Comparison of ENCODE assay signal across 13 cellular contexts in the genomic region with DNA sequence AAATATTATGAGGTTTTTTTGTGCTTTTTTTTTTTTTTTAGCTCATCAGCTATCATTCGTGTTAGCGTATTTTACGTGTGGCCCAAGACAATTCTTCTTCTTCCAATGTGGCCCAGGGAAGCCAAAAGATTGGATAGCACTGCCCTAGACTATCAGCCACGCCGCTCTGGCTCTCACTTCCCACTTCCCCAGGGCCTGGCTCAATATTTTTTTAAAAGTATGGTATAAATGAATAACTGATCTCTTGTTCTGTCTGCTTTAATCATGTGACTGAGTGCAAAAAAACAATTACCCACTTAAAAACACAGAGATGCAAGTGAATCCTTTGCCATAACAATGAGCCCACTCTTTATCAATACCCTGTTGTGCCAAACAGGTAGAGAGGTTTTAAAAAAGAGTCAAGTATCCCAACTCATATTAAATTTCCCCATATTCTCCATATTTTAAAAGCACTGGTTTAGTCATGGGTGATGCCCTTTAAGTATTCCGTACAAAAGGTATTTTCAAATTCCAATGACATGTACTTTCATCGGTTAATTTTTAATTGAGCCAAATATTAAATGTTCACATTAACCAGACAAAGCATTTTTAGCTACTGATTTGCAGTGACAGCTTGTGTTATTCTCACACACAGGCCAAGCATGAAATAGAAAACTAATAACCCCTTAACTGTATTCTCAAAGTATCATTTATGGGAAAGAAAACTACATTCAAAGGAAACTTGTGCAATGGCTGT. TPM values are rescaled to one million over a fixed set of nuclear protein-coding genes. Genes with fewer than 3 reads are reported as not detected.
DNase-seq lines count a peak whose midpoint lies in the region; ATAC-seq, FAIRE-seq and TF ChIP-seq lines count a peak whose summit lies in the region.
"Had no signal": no experiment of that assay in that cellular context is flagged by ENCODE, and none has a peak within 500 bp of the region (broad histone marks: within the 10 kb centered on the region; RNA-seq: fewer than 3 reads in every experiment).

No MANE protein-coding gene starts in this region.

- 94% methylated on average over 4 of the region's 7 CpGs for WGBS in GM12878 (ENCODE audit: insufficient coverage, insufficient replicate concordance, low lambda C conversion rate, missing lambda C conversion rate)

- BruUV-seq in GM12878 (replicated peaks; lab: Mats Ljungman, UMichigan) = no TSS peak

- TF ChIP-seq POLR2A in GM12878 (IDR thresholded peaks at IDR 0.05; ENCODE audit: low read depth, low read length) = no peak

- no peak for TF ChIP-seq CTCF in GM12878 (IDR thresholded peaks at IDR 0.05 in 2 of 3, conservative IDR thresholded peaks at IDR 0.05 in 1 of 3; ENCODE audit: control insufficient read depth in 2 of 3, extremely low read depth in 1 of 3, insufficient read depth in 1 of 3, low read depth in 3 of 3, low read length in 3 of 3)
- no peak for TF ChIP-seq CTCF in nephron (IDR thresholded peaks at IDR 0.05; ENCODE audit: unreplicated experiment in 3 of 3)
- no peak for TF ChIP-seq CTCF in mucosa of descending colon (IDR thresholded peaks at IDR 0.05)

- H3K27ac Mint-ChIP-seq in CD8-positive, alpha-beta memory T cell = peak overlapping the region in 6 of 8 donors; percentile 48 to 93 (median 70)
- peak overlapping the region; percentile 79 to 92 (median 82) for H3K27ac Mint-ChIP-seq in nephron
- H3K27ac Mint-ChIP-seq: CD14-positive monocyte had no signal

- RAD21 ChIA-PET in GM12878 (lab: Charles Lee; ENCODE audit: unreplicated experiment) = interaction anchor here (0.6 to 3.5 kb wide), 14 partner anchors 11 to 290 kb away, joined by 3 to 28 read pairs (median 4); partner anchors contain the start of gene BCL2

- no peaks in the 10 kb centered on the region; a peak in 2 of 22 replicates for H3K9me3 ChIP-seq in BLaER1 treated with 17β-estradiol and CSF1 and Interleukin-3, amounts not matched to agents 10 nM and 100 nM (replicated peaks in 1 of 11)
- no peaks in the 10 kb centered on the region for H3K9me3 ChIP-seq in CD8-positive, alpha-beta memory T cell (ENCODE audit: low read length)
- H3K9me3 ChIP-seq in GM12878 (replicated peaks; ENCODE audit: control insufficient read depth, insufficient read depth, low read length) (no peaks in the 10 kb centered on the region), mucosa of descending colon (no peaks in the 10 kb centered on the region)

- CTCF ChIA-PET in CD8-positive, alpha-beta memory T cell (lab: Charles Lee) = interaction anchor here (0.6 to 3.9 kb wide), 4 partner anchors 11 to 176 kb away, joined by 3 to 25 read pairs (median 7); no protein-coding TSS in a partner anchor
- CTCF ChIA-PET in GM12878 (lab: Yijun Ruan, JAX) = interaction anchor here (0.6 to 3.6 kb wide), 10 partner anchors 8 to 291 kb away, joined by 3 to 14 read pairs (median 5); no protein-coding TSS in a partner anchor

- FAIRE-seq in GM12878 (lab: Jason Lieb, UNC) = no peak
- FAIRE-seq: endometrium, islet of Langerhans had no signal

- no peaks in the 10 kb centered on the region for H3K9me3 Mint-ChIP-seq in CD8-positive, alpha-beta memory T cell
- no peaks in the 10 kb centered on the region for H3K9me3 Mint-ChIP-seq in nephron
- H3K9me3 Mint-ChIP-seq: CD14-positive monocyte had no signal

- POLR2A ChIA-PET in CD8-positive, alpha-beta memory T cell (lab: Charles Lee) = no interaction called here
- POLR2A ChIA-PET in GM12878 (lab: Charles Lee) = interaction anchor here (0.5 to 1.7 kb wide), 12 partner anchors 10 to 206 kb away, joined by 3 to 5 read pairs (median 4); no protein-coding TSS in a partner anchor

- H2AFZ ChIP-seq in GM12878 (ENCODE audit: control insufficient read depth, low read depth, low read length) = no peak overlapping the region

- peaks cover 98% of the 10 kb centered on the region for H3K79me2 ChIP-seq in GM12878 (ENCODE audit: control insufficient read depth, insufficient read depth, low read length)

- ATAC-seq in GM12878 (no peak), mucosa of descending colon (no peak), GM21737 (IDR thresholded peaks at IDR 0.05; ENCODE audit: unreplicated experiment) (no peak)

- in situ Hi-C loops in GM12878 (cut with MboI) = no loop called here

- no peak for TF ChIP-seq RAD21 in GM12878 (IDR thresholded peaks at IDR 0.05; ENCODE audit: insufficient read depth, low read depth, low read length)

- intact Hi-C loops in GM12878 (cut with micrococcal nuclease; ENCODE audit: unreplicated experiment) = no loop called here
- intact Hi-C loops in mucosa of descending colon (cut with DNase I, micrococcal nuclease) = no loop called here

- peak overlapping the region in 10 of 11 experiments; percentile 13 to 74 (median 58); a peak in 19 of 22 replicates for H3K27ac ChIP-seq in BLaER1 treated with 17β-estradiol and CSF1 and Interleukin-3, amounts not matched to agents 10 nM and 100 nM
- H3K27ac ChIP-seq in CD8-positive, alpha-beta memory T cell (ENCODE audit: low read depth, low read length) = no peak overlapping the region
- peak overlapping the region; percentile 60 for H3K27ac ChIP-seq in GM12878 (ENCODE audit: control insufficient read depth, insufficient read depth)

- peak overlapping the region in 8 of 11 experiments; percentile 7 to 60 (median 42); a peak in 13 of 22 replicates for H3K9ac ChIP-seq in BLaER1 treated with 17β-estradiol and CSF1 and Interleukin-3, amounts not matched to agents 10 nM and 100 nM
- no peak overlapping the region for H3K9ac ChIP-seq in GM12878 (ENCODE audit: control insufficient read depth, insufficient read depth, low read length)

- DNase-seq in CD8-positive, alpha-beta memory T cell = no peak
- DNase-seq in GM12878 (ENCODE audit: low read depth, low spot score) (no peak), mucosa of descending colon (no peak), GM19240 (ENCODE audit: insufficient read length, low spot score) (no peak)
- DNase-seq: activated gamma-delta T cell; NCI-H345; stimulated activated CD4-positive, alpha-beta T cell treated with anti-CD3 and anti-CD28 coated beads, Interleukin-4, amount 100 ng/mL, for 24 hours had no signal

- peaks cover 0 to 98% (median 58%) of the 10 kb centered on the region in 11 experiments; a peak in 13 of 22 replicates for H4K20me1 ChIP-seq in BLaER1 treated with 17β-estradiol and CSF1 and Interleukin-3, amounts not matched to agents 10 nM and 100 nM
- H4K20me1 ChIP-seq in GM12878 (ENCODE audit: control insufficient read depth, insufficient read depth) = no peaks in the 10 kb centered on the region

- peaks cover 76 to 96% (median 89%) of the 10 kb centered on the region in 3 donors for H3K4me1 Mint-ChIP-seq in CD8-positive, alpha-beta memory T cell
- H3K4me1 Mint-ChIP-seq in nephron = peaks cover 47% of the 10 kb centered on the region

- no peak overlapping the region for H3K4me3 ChIP-seq in BLaER1 treated with 17β-estradiol and CSF1 and Interleukin-3, amounts not matched to agents 10 nM and 100 nM
- H3K4me3 ChIP-seq in CD8-positive, alpha-beta memory T cell (ENCODE audit: low read length) = no peak overlapping the region
- peak overlapping the region; percentile 16; the same call in 1 of the 2 replicates for H3K4me3 ChIP-seq in GM12878
- H3K4me3 ChIP-seq in mucosa of descending colon = no peak overlapping the region

- no peak for TF ChIP-seq EP300 in GM12878 (IDR thresholded peaks at IDR 0.05; ENCODE audit: borderline replicate concordance in 1 of 2, control insufficient read depth in 1 of 2, low read depth in 2 of 2, low read length in 2 of 2)

- peak overlapping the region in 1 of 7 donors; percentile 49 for H3K4me3 Mint-ChIP-seq in CD8-positive, alpha-beta memory T cell
- H3K4me3 Mint-ChIP-seq in nephron = no peak overlapping the region
- H3K4me3 Mint-ChIP-seq: CD14-positive monocyte had no signal

- SMC1A ChIA-PET in GM12878 (lab: Charles Lee; ENCODE audit: uncharacterized antibody, unreplicated experiment) = interaction anchor here (0.6 to 4.7 kb wide), 25 partner anchors 8 to 289 kb away, joined by 3 to 22 read pairs (median 3); no protein-coding TSS in a partner anchor

- H3K4me2 ChIP-seq in BLaER1 treated with 17β-estradiol and CSF1 and Interleukin-3, amounts not matched to agents 10 nM and 100 nM = peak overlapping the region; percentile 55 to 92 (median 60)
- peak overlapping the region; percentile 19; the same call in 1 of the 2 replicates for H3K4me2 ChIP-seq in GM12878 (ENCODE audit: control insufficient read depth, insufficient read depth)

- H3K36me3 Mint-ChIP-seq in CD8-positive, alpha-beta memory T cell = peaks cover 0 to 16% (median 3%) of the 10 kb centered on the region in 3 donors
- H3K36me3 Mint-ChIP-seq in nephron (ENCODE audit: low read depth) = no peaks in the 10 kb centered on the region

- peaks cover 0 to 79% (median 48%) of the 10 kb centered on the region in 11 experiments; a peak in 14 of 22 replicates for H3K36me3 ChIP-seq in BLaER1 treated with 17β-estradiol and CSF1 and Interleukin-3, amounts not matched to agents 10 nM and 100 nM
- H3K36me3 ChIP-seq in CD8-positive, alpha-beta memory T cell (ENCODE audit: insufficient read depth, low read length) = no peaks in the 10 kb centered on the region
- peaks cover 2 to 11% of the 10 kb centered on the region in 2 experiments for H3K36me3 ChIP-seq in GM12878 (ENCODE audit: control insufficient read depth in 2 of 2, insufficient read depth in 2 of 2, low read length in 1 of 2)
- no peaks in the 10 kb centered on the region for H3K36me3 ChIP-seq in mucosa of descending colon (ENCODE audit: low read depth)

- peaks cover 60 to 98% (median 86%) of the 10 kb centered on the region in 10 experiments for H3K4me1 ChIP-seq in BLaER1 treated with 17β-estradiol and CSF1 and Interleukin-3, amounts not matched to agents 10 nM and 100 nM
- H3K4me1 ChIP-seq in CD8-positive, alpha-beta memory T cell (ENCODE audit: insufficient read depth, low read length) = peaks cover 62% of the 10 kb centered on the region
- H3K4me1 ChIP-seq in GM12878 (ENCODE audit: control insufficient read depth, insufficient read depth, low read length) (peaks cover 55% of the 10 kb centered on the region), mucosa of descending colon (ENCODE audit: low read depth) (peaks cover 6% of the 10 kb centered on the region)

- no peaks in the 10 kb centered on the region for H3K27me3 ChIP-seq in BLaER1 treated with 17β-estradiol and CSF1 and Interleukin-3, amounts not matched to agents 10 nM and 100 nM
- no peaks in the 10 kb centered on the region for H3K27me3 ChIP-seq in CD8-positive, alpha-beta memory T cell (ENCODE audit: insufficient read depth, low read length, poor library complexity, severe bottlenecking)
- no peaks in the 10 kb centered on the region for H3K27me3 ChIP-seq in GM12878 (replicated peaks in 1 of 2; ENCODE audit: control insufficient read depth in 2 of 2, insufficient read depth in 2 of 2, low read length in 1 of 2)

- H3K27me3 Mint-ChIP-seq in CD8-positive, alpha-beta memory T cell = no peaks in the 10 kb centered on the region
- no peaks in the 10 kb centered on the region for H3K27me3 Mint-ChIP-seq in nephron (ENCODE audit: low read depth)

RNA-seq across cellular contexts. Expression of gene BCL2, which starts 12.6 kb away (rescaled TPM):
- 10 to 100 TPM; 58.9 to 60.5 TPM for total RNA-seq in CD8-positive, alpha-beta memory T cell
- 29.8 TPM for polyA plus RNA-seq in CD8-positive, alpha-beta memory T cell
- 943 and 960 TPM in 2 replicates for total RNA-seq in GM12878 (2013; cell fraction: nucleolus; rRNA removed)
- 26.7 and 32.2 TPM in 2 replicates for total RNA-seq in GM12878 (2014; rRNA removed)
- 30.4 and 37.7 TPM in 2 replicates for total RNA-seq in GM12878 (2014; rRNA removed; fragmentation: Illumina TruSeq; extraction: Trizol)
- total RNA-seq in GM12878 (2021) = 34.8 and 36.5 TPM in 2 replicates
- polyA plus RNA-seq in GM12878 (2011; ENCODE audit: low read depth) = 20.2 TPM
- polyA plus RNA-seq in GM12878 (2011; rRNA removed) = 47.8 and 59.1 TPM in 2 replicates
- 25.0 and 31.9 TPM in 2 replicates for polyA plus RNA-seq in GM12878 (2011; cell fraction: cytosol; rRNA removed)
- polyA plus RNA-seq in GM12878 (2011; cell fraction: nucleus; rRNA removed) = 48.5 and 61.1 TPM in 2 replicates
- 38.0 and 52.8 TPM in 2 replicates for polyA plus RNA-seq in GM12878 (2012)
- polyA plus RNA-seq in GM12878 (2014; fragmentation: Illumina TruSeq; extraction: Trizol) = 22.8 and 34.6 TPM in 2 replicates
- polyA plus RNA-seq in GM12878 (2014; fragmentation: Nextera tagmentation; extraction: Ambion mirVana) = 1 to 10 TPM; 4.1 to 4.5 TPM
- polyA plus RNA-seq in GM12878 (2014; rRNA removed) = 15.4 and 15.8 TPM in 2 replicates
- polyA plus RNA-seq in GM12878 (2016; fragmentation: Nextera tagmentation; extraction: Ambion mirVana) = 1 to 10 TPM; 7.9 TPM
- polyA minus RNA-seq in GM12878 (2011; rRNA and poly(A)+ RNA removed) = 82.7 and 109 TPM in 2 replicates
- 27.8 and 31.4 TPM in 2 replicates for polyA minus RNA-seq in GM12878 (2011; cell fraction: cytosol; rRNA and poly(A)+ RNA removed)
- 230 and 275 TPM in 2 replicates for polyA minus RNA-seq in GM12878 (2011; cell fraction: nucleus; rRNA and poly(A)+ RNA removed)
- total RNA-seq in mucosa of descending colon = 10 to 100 TPM; 17.7 to 25.7 (median 20.5) TPM
